Comparison of ENCODE assay signal across 8 cellular contexts in genomic region chr12:14216405-14217294, GRCh38.
DNase-seq lines count a peak whose midpoint lies in the region; ATAC-seq, FAIRE-seq and TF ChIP-seq lines count a peak whose summit lies in the region.

No MANE protein-coding gene starts in this region.

- H3K9me3 ChIP-seq in endothelial cell of umbilical vein (replicated peaks; ENCODE audit: control insufficient read depth, insufficient read depth, low read length) (no peaks in the 10 kb centered on the region), gastrocnemius medialis (no peaks in the 10 kb centered on the region)

- intact Hi-C loops in endothelial cell of umbilical vein (cut with micrococcal nuclease) = no loop called here
- intact Hi-C loops in gastrocnemius medialis (cut with DNase I; ENCODE audit: low total_unique reads) = no loop called here

- peak; percentile 60 for FAIRE-seq in endothelial cell of umbilical vein (lab: Jason Lieb, UNC)

- H3K9me1 ChIP-seq in endothelial cell of umbilical vein (replicated peaks; ENCODE audit: control insufficient read depth, extremely low read depth, insufficient read depth, low read length) = no peaks in the 10 kb centered on the region

- peak in 2 of 3 experiments; percentile 4 to 29 for DNase-seq in NCI-H1417 (lab: John Stamatoyannopoulos, UW)
- no peak for DNase-seq in NCI-H1417 treated with DMSO at 0.1 percent for 48 hours (lab: John Stamatoyannopoulos, UW)
- DNase-seq in OCI-M1 (lab: John Stamatoyannopoulos, UW) = peak; percentile 58
- peak; percentile 15 for DNase-seq in endothelial cell of umbilical vein (ENCODE audit: low read depth, low spot score)
- no peak for DNase-seq in gastrocnemius medialis
- no peak for DNase-seq in cortex of kidney (lab: John Stamatoyannopoulos, UW)

- TF ChIP-seq POLR2A in endothelial cell of umbilical vein (IDR thresholded peaks at IDR 0.05; ENCODE audit: low read depth, low read length) (no peak), gastrocnemius medialis (IDR thresholded peaks at IDR 0.05) (no peak)

- H2AFZ ChIP-seq in endothelial cell of umbilical vein (ENCODE audit: low read depth, low read length) = peak overlapping the region; percentile 54

- POLR2A ChIA-PET in endothelial cell of umbilical vein (lab: Charles Lee) = no interaction called here

- H3K9ac ChIP-seq in endothelial cell of umbilical vein (replicated peaks; ENCODE audit: extremely low read depth, insufficient read depth, low read length) = no peak overlapping the region

- in situ Hi-C loops in gastrocnemius medialis (cut with MboI; ENCODE audit: low sequenced_read_pairs in 4 of 4) = no loop called here

- H3K4me2 ChIP-seq in endothelial cell of umbilical vein (ENCODE audit: insufficient read depth, low read length) = no peak overlapping the region

- H3K4me1 ChIP-seq in endothelial cell of umbilical vein (ENCODE audit: control insufficient read depth, extremely low read depth, insufficient read depth, low read length) (no peaks in the 10 kb centered on the region), gastrocnemius medialis (peaks cover 0 to 4% of the 10 kb centered on the region in 2 donors)

- CTCF ChIA-PET in endothelial cell of umbilical vein (lab: Charles Lee) = interaction anchor here (1.4 kb wide), 1 partner anchor 31 kb away, joined by 3 read pairs; no protein-coding TSS in a partner anchor

- no TSS peak for BruUV-seq in endothelial cell of umbilical vein (replicated peaks; lab: Mats Ljungman, UMichigan)

- H3K4me3 ChIP-seq in endothelial cell of umbilical vein (replicated peaks in 1 of 3; ENCODE audit: insufficient read depth in 1 of 3, low read depth in 1 of 3, low read length in 3 of 3) (no peak overlapping the region), gastrocnemius medialis (peak overlapping the region; percentile 46 to 51 (median 48))

- no peaks in the 10 kb centered on the region for H3K79me2 ChIP-seq in endothelial cell of umbilical vein (ENCODE audit: control insufficient read depth, insufficient read depth, low read length)

- H3K36me3 ChIP-seq in endothelial cell of umbilical vein (ENCODE audit: control insufficient read depth in 2 of 2, extremely low read depth in 1 of 2, insufficient read depth in 2 of 2, low read length in 2 of 2) (no peaks in the 10 kb centered on the region), gastrocnemius medialis (no peaks in the 10 kb centered on the region)

- ATAC-seq in gastrocnemius medialis = peak in 1 of 2 donors; percentile 74
- no peak for ATAC-seq in GM21390 (IDR thresholded peaks at IDR 0.05; ENCODE audit: unreplicated experiment)
- ATAC-seq in GM19463 (IDR thresholded peaks at IDR 0.05; ENCODE audit: unreplicated experiment) = no peak

- no peak for TF ChIP-seq CTCF in endothelial cell of umbilical vein (IDR thresholded peaks at IDR 0.05; ENCODE audit: extremely low read depth in 1 of 2, insufficient read depth in 1 of 2, low read depth in 1 of 2, low read length in 2 of 2)
- no peak for TF ChIP-seq CTCF in gastrocnemius medialis (IDR thresholded peaks at IDR 0.05 in 4 of 5, conservative IDR thresholded peaks at IDR 0.05 in 1 of 5)

- H3K27ac ChIP-seq in endothelial cell of umbilical vein (ENCODE audit: insufficient read depth, low read depth, low read length) (no peak overlapping the region), gastrocnemius medialis (peak overlapping the region in 2 of 4 donors; percentile 33 to 37)

- H4K20me1 ChIP-seq in endothelial cell of umbilical vein (replicated peaks; ENCODE audit: control insufficient read depth, extremely low read depth, insufficient read depth, low read length) = no peaks in the 10 kb centered on the region

- dilution Hi-C loops in endothelial cell of umbilical vein (cut with MboI; ENCODE audit: extremely low pct_ligation_motif_present, low sequenced_read_pairs) = no loop called here

- H3K27me3 ChIP-seq in endothelial cell of umbilical vein (ENCODE audit: control insufficient read depth in 2 of 2, insufficient read depth in 2 of 2, low read length in 2 of 2) (peaks cover 0 to 3% of the 10 kb centered on the region in 2 experiments), gastrocnemius medialis (no peaks in the 10 kb centered on the region)

TF ChIP-seq in endothelial cell of umbilical vein, 7 proteins besides CTCF, POLR2A, EP300 and RAD21:
- no peak for TF ChIP-seq MYC (IDR thresholded peaks at IDR 0.05; ENCODE audit: low read depth, low read length)
- TF ChIP-seq FOS (IDR thresholded peaks at IDR 0.05; ENCODE audit: borderline replicate concordance, insufficient read depth, low read length) = no peak
- no peak for TF ChIP-seq EZH2 (IDR thresholded peaks at IDR 0.05; ENCODE audit: borderline replicate concordance, low read depth, low read length, severe bottlenecking)
- no peak for TF ChIP-seq MAX (IDR thresholded peaks at IDR 0.05; ENCODE audit: insufficient read depth, insufficient read length)
- no peak for TF ChIP-seq GATA2 (IDR thresholded peaks at IDR 0.05; ENCODE audit: insufficient read depth, insufficient read length, low read depth, low read length)
- TF ChIP-seq POLR2AphosphoS5 (IDR thresholded peaks at IDR 0.05; ENCODE audit: insufficient read depth, low read depth, low read length) = no peak
- TF ChIP-seq JUN (IDR thresholded peaks at IDR 0.05; ENCODE audit: borderline replicate concordance, insufficient read depth, insufficient read length, low read depth) = no peak

Comparison
In these comparisons a context has a peak if more than half of its experiments do, and no peak if none do; other contexts are left out.
1. DNase-seq: peak in NCI-H1417 (2 of 3), OCI-M1 (single experiment) and endothelial cell of umbilical vein (single experiment); none in NCI-H1417 treated with DMSO at 0.1 percent for 48 hours (single experiment), gastrocnemius medialis (0 of 2) and cortex of kidney (single experiment).
2. H3K4me3 ChIP-seq: peak in gastrocnemius medialis (4 of 4); none in endothelial cell of umbilical vein (0 of 3).